Comparison of ENCODE assay signal across 12 cellular contexts in the genomic region with DNA sequence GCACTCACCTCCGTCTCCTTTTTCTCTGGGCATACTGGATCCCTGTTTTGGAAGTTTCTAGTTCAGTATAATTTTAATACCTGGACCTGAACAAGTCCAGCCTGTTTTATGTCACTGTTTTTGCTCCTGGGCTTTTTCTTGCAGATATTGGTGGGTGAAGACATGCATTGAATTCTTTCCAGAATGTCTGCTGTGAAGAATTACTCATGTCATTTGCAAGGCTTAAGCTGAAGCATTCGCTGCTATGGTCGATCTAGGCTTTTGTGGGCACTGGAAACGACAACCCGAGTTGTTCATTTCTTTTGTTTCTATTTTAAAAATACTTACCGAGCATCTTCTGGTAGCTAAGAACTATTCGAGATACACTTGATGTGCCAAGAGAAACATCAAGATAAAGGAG. TPM values are rescaled to one million over a fixed set of nuclear protein-coding genes. Genes with fewer than 3 reads are reported as not detected.
DNase-seq lines count a peak whose midpoint lies in the region; ATAC-seq and TF ChIP-seq lines count a peak whose summit lies in the region.
"Had no signal": no experiment of that assay in that cellular context is flagged by ENCODE, and none has a peak within 500 bp of the region (broad histone marks: within the 10 kb centered on the region; RNA-seq: fewer than 3 reads in every experiment).

No MANE protein-coding gene starts in this region.

- H3K27ac ChIP-seq in subcutaneous abdominal adipose tissue (ENCODE audit: low read depth, low read length) = peak overlapping the region; percentile 4
- H3K27ac ChIP-seq: parathyroid adenoma had no signal

- H3K4me1 ChIP-seq in subcutaneous abdominal adipose tissue (ENCODE audit: control insufficient read depth in 5 of 5, insufficient read depth in 5 of 5, low read length in 5 of 5) = peaks cover 0 to 35% (median 31%) of the 10 kb centered on the region in 5 donors

- H3K4me3 Mint-ChIP-seq in activated T-cell treated with anti-CD3 and anti-CD28 coated beads, Interleukin-2, amount 50 U/mL, for 72 hours = peak overlapping the region; percentile 49 to 52

- no peaks in the 10 kb centered on the region for H3K36me3 Mint-ChIP-seq in activated T-cell treated with anti-CD3 and anti-CD28 coated beads, Interleukin-2, amount 50 U/mL, for 72 hours (ENCODE audit: insufficient read depth in 2 of 2)

- no peak overlapping the region for H3K9ac ChIP-seq in subcutaneous abdominal adipose tissue (ENCODE audit: low read length in 5 of 5)
- H3K9ac ChIP-seq: parathyroid adenoma had no signal

- no peak overlapping the region for H3K27ac Mint-ChIP-seq in activated T-cell treated with anti-CD3 and anti-CD28 coated beads, Interleukin-2, amount 50 U/mL, for 72 hours

- no peak for DNase-seq in activated T-cell treated with anti-CD3 and anti-CD28 coated beads, Interleukin-2, amount 50 U/mL, for 72 hours
- no peak for DNase-seq in activated T-cell treated with anti-CD3 and anti-CD28 coated beads, Interleukin-2, amount 50 U/mL, for 48 hours
- DNase-seq in astrocyte of the cerebellum (ENCODE audit: low read depth) = peak; percentile 55
- DNase-seq in iris pigment epithelial cell (ENCODE audit: low read depth) = peak; percentile 66
- no peak for DNase-seq in RKO (ENCODE audit: low spot score)
- DNase-seq in cerebellar nuclear complex (lab: John Stamatoyannopoulos, UW) = no peak
- DNase-seq: activated T-cell treated with anti-CD3 and anti-CD28 coated beads for 4 hours, NCI-H2107, T-helper 9 cell had no signal

- H3K9me3 ChIP-seq in subcutaneous abdominal adipose tissue (ENCODE audit: control insufficient read depth in 5 of 5, low read length in 5 of 5) = no peaks in the 10 kb centered on the region

- H3K9me3 Mint-ChIP-seq in activated T-cell treated with anti-CD3 and anti-CD28 coated beads, Interleukin-2, amount 50 U/mL, for 72 hours = no peaks in the 10 kb centered on the region

- H3K4me3 ChIP-seq in astrocyte of the cerebellum (ENCODE audit: low read depth, low read length) (no peak overlapping the region), subcutaneous abdominal adipose tissue (ENCODE audit: low read depth in 1 of 5, low read length in 5 of 5) (no peak overlapping the region)

- no peak for TF ChIP-seq CTCF in astrocyte of the cerebellum (IDR thresholded peaks at IDR 0.05; ENCODE audit: low read depth, low read length, missing control alignments)

- peaks cover 26% of the 10 kb centered on the region for H3K4me1 Mint-ChIP-seq in activated T-cell treated with anti-CD3 and anti-CD28 coated beads, Interleukin-2, amount 50 U/mL, for 72 hours (ENCODE audit: low read depth)

- H3K27me3 Mint-ChIP-seq in activated T-cell treated with anti-CD3 and anti-CD28 coated beads, Interleukin-2, amount 50 U/mL, for 72 hours (ENCODE audit: low read depth) = peaks cover 77% of the 10 kb centered on the region

- H3K36me3 ChIP-seq in subcutaneous abdominal adipose tissue (ENCODE audit: control insufficient read depth in 5 of 5, insufficient read depth in 5 of 5, low read length in 5 of 5) = peaks cover 4 to 12% (median 7%) of the 10 kb centered on the region in 5 donors

- no peaks in the 10 kb centered on the region for H3K27me3 ChIP-seq in subcutaneous abdominal adipose tissue (ENCODE audit: control insufficient read depth in 5 of 5, insufficient read depth in 4 of 5, low read length in 5 of 5)

- no peak for ATAC-seq in activated T-cell treated with anti-CD3 and anti-CD28 coated beads, Interleukin-2, amount 50 U/mL, for 72 hours (replicated peaks in 1 of 2)
- no peak for ATAC-seq in HG02973 (IDR thresholded peaks at IDR 0.05; ENCODE audit: unreplicated experiment)

- in situ Hi-C loops in astrocyte of the cerebellum (cut with HindIII; ENCODE audit: low sequenced_read_pairs) = no loop called here

RNA-seq across cellular contexts. Expression of gene TCF7L2, which starts 36.7 kb away (rescaled TPM):
- 1 to 10 TPM; 3.2 to 6.1 TPM for total RNA-seq in activated T-cell treated with anti-CD3 and anti-CD28 coated beads, Interleukin-2, amount 50 U/mL, for 72 hours

Comparison
In these comparisons a context has a peak if more than half of its experiments do, and no peak if none do; other contexts are left out.
1. DNase-seq: peak in astrocyte of the cerebellum (single experiment) and iris pigment epithelial cell (single experiment); none in activated T-cell treated with anti-CD3 and anti-CD28 coated beads, Interleukin-2, amount 50 U/mL, for 72 hours (0 of 2), activated T-cell treated with anti-CD3 and anti-CD28 coated beads, Interleukin-2, amount 50 U/mL, for 48 hours (0 of 2), RKO (single experiment) and cerebellar nuclear complex (0 of 2).